In genomic region chr5:62931551-62931950, GRCh38 we compare ENCODE assay signal across 13 cellular contexts.
DNase-seq lines count a peak whose midpoint lies in the region; TF ChIP-seq lines count a peak whose summit lies in the region.
"Had no signal": no experiment of that assay in that cellular context is flagged by ENCODE, and none has a peak within 500 bp of the region (broad histone marks: within the 10 kb centered on the region; RNA-seq: fewer than 3 reads in every experiment).

No MANE protein-coding gene starts in this region.

- CTCF ChIA-PET in activated naive CD4-positive, alpha-beta T cell treated with anti-CD3 and anti-CD28 coated beads, Interleukin-2, amount 10 ng/mL, durations not matched to agents 7 days and 5 days (lab: Charles Lee), result no interaction called here

- H3K79me2 ChIP-seq in trophoblast cell (ENCODE audit: control insufficient read depth, insufficient read depth, low read length, poor library complexity), result no peaks in the 10 kb centered on the region

- no peak overlapping the region for H4K8ac ChIP-seq in trophoblast cell (ENCODE audit: low read depth, low read length)

- no peak overlapping the region for H2AFZ ChIP-seq in trophoblast cell (ENCODE audit: insufficient read depth, low read length, poor library complexity)

- H4K12ac ChIP-seq in trophoblast cell (ENCODE audit: low read depth, low read length), result no peak overlapping the region

- no peak overlapping the region for H3K4ac ChIP-seq in trophoblast cell (ENCODE audit: low read depth, low read length)

- no peaks in the 10 kb centered on the region for H3K36me3 Mint-ChIP-seq in activated naive CD4-positive, alpha-beta T cell treated with anti-CD3 and anti-CD28 coated beads, Interleukin-2, amount 10 ng/mL, durations not matched to agents 7 days and 5 days
- H3K36me3 Mint-ChIP-seq: CD8-positive, alpha-beta T cell had no signal

- H3K4me3 ChIP-seq in epithelial cell of esophagus (ENCODE audit: low read length) (no peak overlapping the region), trophoblast cell (ENCODE audit: low read depth, low read length) (no peak overlapping the region)
- H3K4me3 ChIP-seq: BLaER1 treated with 17β-estradiol and CSF1 and Interleukin-3, amounts not matched to agents 10 nM and 100 nM had no signal

- no peaks in the 10 kb centered on the region for H3K4me1 Mint-ChIP-seq in activated naive CD4-positive, alpha-beta T cell treated with anti-CD3 and anti-CD28 coated beads, Interleukin-2, amount 10 ng/mL, durations not matched to agents 7 days and 5 days
- H3K4me1 Mint-ChIP-seq: B cell, H9 had no signal

- no peak overlapping the region for H3K4me3 Mint-ChIP-seq in activated naive CD4-positive, alpha-beta T cell treated with anti-CD3 and anti-CD28 coated beads, Interleukin-2, amount 10 ng/mL, durations not matched to agents 7 days and 5 days
- H3K4me3 Mint-ChIP-seq: B cell; CD8-positive, alpha-beta T cell; H9 had no signal

- H3K36me3 ChIP-seq in trophoblast cell (ENCODE audit: control insufficient read depth in 1 of 2, insufficient read depth in 2 of 2, low read length in 2 of 2), result no peaks in the 10 kb centered on the region
- H3K36me3 ChIP-seq: BLaER1 treated with 17β-estradiol and CSF1 and Interleukin-3, amounts not matched to agents 10 nM and 100 nM had no signal

- WGBS in trophoblast cell (ENCODE audit: extremely low coverage, insufficient coverage, insufficient read length), result no CpG with 5 or more reads among the region's 1 CpG

- peaks cover 5% of the 10 kb centered on the region for H3K79me1 ChIP-seq in trophoblast cell (ENCODE audit: low read length)

- H3K9ac ChIP-seq in trophoblast cell (ENCODE audit: low read length), result no peak overlapping the region
- H3K9ac ChIP-seq: BLaER1 treated with 17β-estradiol and CSF1 and Interleukin-3, amounts not matched to agents 10 nM and 100 nM had no signal

- peaks cover 0 to 6% of the 10 kb centered on the region in 2 experiments for H3K4me1 ChIP-seq in trophoblast cell (ENCODE audit: control insufficient read depth in 1 of 2, insufficient read depth in 2 of 2, low read length in 2 of 2)
- H3K4me1 ChIP-seq: BLaER1 treated with 17β-estradiol and CSF1 and Interleukin-3, amounts not matched to agents 10 nM and 100 nM had no signal

- H3K18ac ChIP-seq in trophoblast cell (ENCODE audit: low read length), result no peak overlapping the region

- DNase-seq in NCI-H510A treated with DMSO at 0.1 percent for 48 hours (lab: John Stamatoyannopoulos, UW), result peak; percentile 25
- no peak for DNase-seq in NCI-H510A (lab: John Stamatoyannopoulos, UW)
- DNase-seq in epithelial cell of esophagus (ENCODE audit: low read depth), result peak; percentile 34
- DNase-seq in trophoblast cell, result no peak
- DNase-seq in activated naive CD4-positive, alpha-beta T cell treated with anti-CD3 and anti-CD28 coated beads, Interleukin-2, amount 10 ng/mL, durations not matched to agents 7 days and 5 days, result no peak
- DNase-seq in EL, result no peak
- no peak for DNase-seq in stimulated activated CD4-positive, alpha-beta T cell treated with anti-CD3 and anti-CD28 coated beads, Interleukin-12 subunit alpha, Interleukin-12 subunit beta, amount 100 ng/mL, for 4 hours
- DNase-seq: Calu3; CD8-positive, alpha-beta T cell; GDM1; H9 had no signal

- H3K14ac ChIP-seq in trophoblast cell (ENCODE audit: low read length), result no peak overlapping the region

- no peak overlapping the region for H2AK5ac ChIP-seq in trophoblast cell (ENCODE audit: low read length)

- no peaks in the 10 kb centered on the region for H3K27me3 Mint-ChIP-seq in activated naive CD4-positive, alpha-beta T cell treated with anti-CD3 and anti-CD28 coated beads, Interleukin-2, amount 10 ng/mL, durations not matched to agents 7 days and 5 days
- H3K27me3 Mint-ChIP-seq: B cell had no signal

- H3K27ac Mint-ChIP-seq in activated naive CD4-positive, alpha-beta T cell treated with anti-CD3 and anti-CD28 coated beads, Interleukin-2, amount 10 ng/mL, durations not matched to agents 7 days and 5 days, result no peak overlapping the region
- H3K27ac Mint-ChIP-seq: B cell; CD8-positive, alpha-beta T cell; H9 had no signal

- no peak overlapping the region for H2BK5ac ChIP-seq in trophoblast cell (ENCODE audit: low read depth, low read length, poor library complexity)

- H4K91ac ChIP-seq in trophoblast cell (ENCODE audit: low read depth, low read length), result no peak overlapping the region

- no peak for TF ChIP-seq CTCF in epithelial cell of esophagus (IDR thresholded peaks at IDR 0.05; ENCODE audit: insufficient read depth, low read depth, low read length, missing control alignments)

- no peaks in the 10 kb centered on the region for H3K27me3 ChIP-seq in trophoblast cell (ENCODE audit: insufficient read depth, low read length)
- H3K27me3 ChIP-seq: BLaER1 treated with 17β-estradiol and CSF1 and Interleukin-3, amounts not matched to agents 10 nM and 100 nM had no signal

- no peak overlapping the region for H3K4me2 ChIP-seq in trophoblast cell (ENCODE audit: low read length)
- H3K4me2 ChIP-seq: BLaER1 treated with 17β-estradiol and CSF1 and Interleukin-3, amounts not matched to agents 10 nM and 100 nM had no signal

- no peak overlapping the region for H2BK12ac ChIP-seq in trophoblast cell (ENCODE audit: low read length)

- H3K27ac ChIP-seq in trophoblast cell (ENCODE audit: low read depth, low read length), result peak overlapping the region; percentile 7
- H3K27ac ChIP-seq: BLaER1 treated with 17β-estradiol and CSF1 and Interleukin-3, amounts not matched to agents 10 nM and 100 nM had no signal

- H2BK120ac ChIP-seq in trophoblast cell (ENCODE audit: insufficient read depth, low read length, poor library complexity), result no peak overlapping the region

- H3K23ac ChIP-seq in trophoblast cell (ENCODE audit: low read length), result no peak overlapping the region

- no peaks in the 10 kb centered on the region for H3K9me3 Mint-ChIP-seq in activated naive CD4-positive, alpha-beta T cell treated with anti-CD3 and anti-CD28 coated beads, Interleukin-2, amount 10 ng/mL, durations not matched to agents 7 days and 5 days
- H3K9me3 Mint-ChIP-seq: H9 had no signal

- no peaks in the 10 kb centered on the region for H3K9me3 ChIP-seq in trophoblast cell (ENCODE audit: insufficient read depth, low read depth, low read length)
- H3K9me3 ChIP-seq: BLaER1 treated with 17β-estradiol and CSF1 and Interleukin-3, amounts not matched to agents 10 nM and 100 nM had no signal

Comparison
In these comparisons a context has a peak if more than half of its experiments do, and no peak if none do; other contexts are left out.
1. DNase-seq: peak in NCI-H510A treated with DMSO at 0.1 percent for 48 hours (single experiment) and epithelial cell of esophagus (single experiment); none in NCI-H510A (single experiment), trophoblast cell (0 of 2), activated naive CD4-positive, alpha-beta T cell treated with anti-CD3 and anti-CD28 coated beads, Interleukin-2, amount 10 ng/mL, durations not matched to agents 7 days and 5 days (single experiment), EL (single experiment) and stimulated activated CD4-positive, alpha-beta T cell treated with anti-CD3 and anti-CD28 coated beads, Interleukin-12 subunit alpha, Interleukin-12 subunit beta, amount 100 ng/mL, for 4 hours (single experiment).